Comparison of ENCODE assay signal across 16 cellular contexts in genomic region chr16:4746991-4747574, GRCh38. TPM values are rescaled to one million over a fixed set of nuclear protein-coding genes. Genes with fewer than 3 reads are reported as not detected.
DNase-seq lines count a peak whose midpoint lies in the region; ATAC-seq and TF ChIP-seq lines count a peak whose summit lies in the region.
"Had no signal": no experiment of that assay in that cellular context is flagged by ENCODE, and none has a peak within 500 bp of the region (broad histone marks: within the 10 kb centered on the region; RNA-seq: fewer than 3 reads in every experiment).

No MANE protein-coding gene starts in this region.

- peaks cover 14% of the 10 kb centered on the region for H3K4me1 ChIP-seq in GM23338 (ENCODE audit: insufficient read depth)
- H3K4me1 ChIP-seq in skeletal muscle tissue (ENCODE audit: control insufficient read depth in 3 of 3, insufficient read depth in 3 of 3, low read length in 3 of 3) = peaks cover 4 to 18% (median 5%) of the 10 kb centered on the region in 3 donors
- no peaks in the 10 kb centered on the region for H3K4me1 ChIP-seq in A673 (ENCODE audit: insufficient read depth, low read length, poor library complexity, severe bottlenecking)

- no peaks in the 10 kb centered on the region for H3K79me2 ChIP-seq in GM23338 (replicated peaks; ENCODE audit: insufficient read depth)
- H3K79me2 ChIP-seq: parathyroid adenoma had no signal

- H3K27me3 ChIP-seq in GM23338 (ENCODE audit: insufficient read depth) (no peaks in the 10 kb centered on the region), skeletal muscle tissue (ENCODE audit: control insufficient read depth in 3 of 3, insufficient read depth in 3 of 3, low read length in 3 of 3) (peaks cover 0 to 10% (median 3%) of the 10 kb centered on the region in 3 donors), A673 (replicated peaks; ENCODE audit: insufficient read depth, low read depth, low read length, poor library complexity) (no peaks in the 10 kb centered on the region)
- H3K27me3 ChIP-seq: stomach had no signal

- H3K36me3 ChIP-seq in GM23338 (ENCODE audit: insufficient read depth) (no peaks in the 10 kb centered on the region), skeletal muscle tissue (ENCODE audit: control insufficient read depth in 3 of 3, insufficient read depth in 3 of 3, low read length in 3 of 3) (peaks cover 14 to 21% (median 16%) of the 10 kb centered on the region in 3 donors), A673 (ENCODE audit: insufficient read depth, low read length, poor library complexity, severe bottlenecking) (peaks cover 14% of the 10 kb centered on the region)

- intact Hi-C loops in A673 (cut with micrococcal nuclease; ENCODE audit: unreplicated experiment) = no loop called here

- H3K4me3 Mint-ChIP-seq in GM23338 = no peak overlapping the region
- H3K4me3 Mint-ChIP-seq: activated CD4-positive, alpha-beta T cell treated with anti-CD3 and anti-CD28 coated beads for 36 hours; memory B cell; T-helper 1 cell treated with Interleukin-12 subunit alpha and Interleukin-12 subunit beta and Interleukin-4 antibody, amounts not matched to agents 30 μg/mL and 1 μg/mL, for 36 hours had no signal

- peaks cover 15% of the 10 kb centered on the region for H3K27me3 Mint-ChIP-seq in GM23338 (ENCODE audit: insufficient read depth, low read depth, poor library complexity)
- H3K27me3 Mint-ChIP-seq: activated CD4-positive, alpha-beta T cell treated with anti-CD3 and anti-CD28 coated beads for 36 hours; CD8-positive, alpha-beta memory T cell had no signal

- no peak overlapping the region for H3K4me3 ChIP-seq in GM23338
- H3K4me3 ChIP-seq in skeletal muscle tissue (ENCODE audit: low read length in 3 of 3) = no peak overlapping the region
- H3K4me3 ChIP-seq in A673 (ENCODE audit: low read depth, low read length, poor library complexity, severe bottlenecking) = no peak overlapping the region
- H3K4me3 ChIP-seq: stomach had no signal

- peaks cover 20% of the 10 kb centered on the region for H3K4me1 Mint-ChIP-seq in GM23338

- peaks cover 3% of the 10 kb centered on the region; the same call in 1 of the 2 replicates for H3F3A ChIP-seq in GM23338 (replicated peaks; ENCODE audit: low read depth)

- H3K9me3 ChIP-seq in skeletal muscle tissue (ENCODE audit: control insufficient read depth in 3 of 3, low read length in 3 of 3) (no peaks in the 10 kb centered on the region), A673 (ENCODE audit: low read depth, low read length, poor library complexity, severe bottlenecking) (no peaks in the 10 kb centered on the region)
- H3K9me3 ChIP-seq: stomach had no signal

- 0 out of 3 replicates have a peak, but pooled peaks cover 8% of the 10 kb centered on the region for H3K36me3 Mint-ChIP-seq in GM23338 (ENCODE audit: low read depth)
- H3K36me3 Mint-ChIP-seq: memory B cell had no signal

- H3K27ac Mint-ChIP-seq in GM23338 = no peak overlapping the region
- H3K27ac Mint-ChIP-seq: activated CD4-positive, alpha-beta T cell treated with anti-CD3 and anti-CD28 coated beads for 36 hours had no signal

- no TSS peak for BruUV-seq in A673 (replicated peaks; lab: Mats Ljungman, UMichigan)

- peak overlapping the region in 2 of 3 donors; percentile 4 to 28 for H3K9ac ChIP-seq in skeletal muscle tissue (ENCODE audit: low read depth in 1 of 3, low read length in 3 of 3)
- H3K9ac ChIP-seq: parathyroid adenoma had no signal

- H2AFZ ChIP-seq in GM23338 = no peak overlapping the region
- H2AFZ ChIP-seq: parathyroid adenoma had no signal

- H4K20me1 ChIP-seq in GM23338 (replicated peaks; ENCODE audit: insufficient read depth) = no peaks in the 10 kb centered on the region; the same call in 1 of the 2 replicates

- no peak overlapping the region for H3K4me2 ChIP-seq in GM23338

- TF ChIP-seq CTCF in GM23338 (conservative IDR thresholded peaks at IDR 0.05; ENCODE audit: low read depth in 2 of 2) (no peak), RWPE1 (conservative IDR thresholded peaks at IDR 0.05; ENCODE audit: low read depth) (no peak), A673 (conservative IDR thresholded peaks at IDR 0.05; ENCODE audit: low read depth, low read length) (no peak)

- no peaks in the 10 kb centered on the region for H3K9me3 Mint-ChIP-seq in GM23338
- H3K9me3 Mint-ChIP-seq: CD8-positive, alpha-beta memory T cell; memory B cell; T-helper 1 cell treated with Interleukin-12 subunit alpha and Interleukin-12 subunit beta and Interleukin-4 antibody, amounts not matched to agents 30 μg/mL and 1 μg/mL, for 36 hours had no signal

- POLR2A ChIA-PET in RWPE1 (lab: Yijun Ruan, JAX; ENCODE audit: low non-redundant PET) = no interaction called here
- POLR2A ChIA-PET in A673 (lab: Charles Lee; ENCODE audit: low non-redundant PET) = no interaction called here

- peak; percentile 5; the same call in 1 of the 3 replicates for ATAC-seq in GM23338
- ATAC-seq: activated CD4-positive, alpha-beta T cell treated with anti-CD3 and anti-CD28 coated beads for 36 hours had no signal

- no peak for DNase-seq in GM23338 (ENCODE audit: low spot score)
- DNase-seq in RWPE1 (ENCODE audit: low spot score) = no peak
- DNase-seq in fibroblast of peridontal ligament (ENCODE audit: extremely low read depth) = peak; percentile 34
- no peak for DNase-seq in DMS79 treated with DMSO at 0.1 percent for 48 hours (lab: John Stamatoyannopoulos, UW)
- DNase-seq in A673 (ENCODE audit: low spot score) = no peak
- no peak for DNase-seq in NCI-H146 (lab: John Stamatoyannopoulos, UW)
- DNase-seq: activated CD4-positive, alpha-beta T cell treated with anti-CD3 and anti-CD28 coated beads for 36 hours; stimulated activated CD4-positive, alpha-beta T cell treated with anti-CD3 and anti-CD28 coated beads, Interleukin-4, amount 100 ng/mL, for 4 hours; stomach had no signal

- H3K27ac ChIP-seq in GM23338 (ENCODE audit: low read depth) = no peak overlapping the region
- H3K27ac ChIP-seq in RWPE1 = peak overlapping the region; percentile 26
- no peak overlapping the region for H3K27ac ChIP-seq in skeletal muscle tissue (ENCODE audit: low read depth, low read length)
- H3K27ac ChIP-seq in A673 (ENCODE audit: low read depth, low read length, poor library complexity, severe bottlenecking) = no peak overlapping the region
- H3K27ac ChIP-seq: epithelial cell of prostate, parathyroid adenoma had no signal

- no peaks in the 10 kb centered on the region for H3K9me2 ChIP-seq in GM23338 (ENCODE audit: insufficient read depth)

- CTCF ChIA-PET in RWPE1 (lab: Yijun Ruan, JAX) (interaction anchor here (0.6 kb wide), 2 partner anchors 12 to 185 kb away, joined by 3 to 6 read pairs; no protein-coding TSS in a partner anchor), A673 (lab: Charles Lee) (no interaction called here)

TF ChIP-seq in GM23338, 12 proteins besides CTCF, POLR2A, EP300 and RAD21:
- TF ChIP-seq, protein P1, sequence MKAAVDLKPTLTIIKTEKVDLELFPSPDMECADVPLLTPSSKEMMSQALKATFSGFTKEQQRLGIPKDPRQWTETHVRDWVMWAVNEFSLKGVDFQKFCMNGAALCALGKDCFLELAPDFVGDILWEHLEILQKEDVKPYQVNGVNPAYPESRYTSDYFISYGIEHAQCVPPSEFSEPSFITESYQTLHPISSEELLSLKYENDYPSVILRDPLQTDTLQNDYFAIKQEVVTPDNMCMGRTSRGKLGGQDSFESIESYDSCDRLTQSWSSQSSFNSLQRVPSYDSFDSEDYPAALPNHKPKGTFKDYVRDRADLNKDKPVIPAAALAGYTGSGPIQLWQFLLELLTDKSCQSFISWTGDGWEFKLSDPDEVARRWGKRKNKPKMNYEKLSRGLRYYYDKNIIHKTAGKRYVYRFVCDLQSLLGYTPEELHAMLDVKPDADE (IDR thresholded peaks at IDR 0.05) = no peak
- TF ChIP-seq ZNF114 (CRISPR knock-in tag; IDR thresholded peaks at IDR 0.05) (no peak), POLR2AphosphoS5 (IDR thresholded peaks at IDR 0.05; ENCODE audit: low read depth) (no peak; the same call in 1 of the 2 replicates), EZH2 (IDR thresholded peaks at IDR 0.05; ENCODE audit: low read depth, unreplicated experiment) (no peak), ZNF331 (CRISPR knock-in tag; IDR thresholded peaks at IDR 0.05; ENCODE audit: low read depth) (no peak)

RNA-seq across cellular contexts. Expression of gene DNAAF8, which starts 12.7 kb away (rescaled TPM):
- total RNA-seq in GM23338 (2014; rRNA removed; shearing (Covaris generic)) = 1.3 TPM in 1 of 2 replicates, not detected in the other
- polyA plus RNA-seq in GM23338 (2016; fragmentation: Nextera tagmentation; extraction: Ambion mirVana) = 0.34 TPM in 1 of 2 replicates, not detected in the other
- total RNA-seq in skeletal muscle tissue = 0.52 TPM
- 0.15 and 0.72 TPM in 2 replicates for total RNA-seq in A673 (2021)

RNA-seq across cellular contexts. Expression of gene ANKS3, which starts 13.0 kb away (rescaled TPM):
- total RNA-seq in GM23338 (2014; rRNA removed; shearing (Covaris generic)) = 19.1 and 24.9 TPM in 2 replicates
- polyA plus RNA-seq in GM23338 (2016; fragmentation: Nextera tagmentation; extraction: Ambion mirVana) = 17.9 and 22.5 TPM in 2 replicates
- total RNA-seq in skeletal muscle tissue = 15.1 TPM
- total RNA-seq in A673 (2021) = 26.9 and 30.3 TPM in 2 replicates

RNA-seq across cellular contexts. Expression of gene ZNF500, which starts 19.9 kb away (rescaled TPM):
- total RNA-seq in GM23338 (2014; rRNA removed; shearing (Covaris generic)) = 12.1 and 15.3 TPM in 2 replicates
- polyA plus RNA-seq in GM23338 (2016; fragmentation: Nextera tagmentation; extraction: Ambion mirVana) = 5.3 and 5.8 TPM in 2 replicates
- total RNA-seq in skeletal muscle tissue = 6.8 TPM
- total RNA-seq in A673 (2021) = 16.8 and 19.1 TPM in 2 replicates

RNA-seq across cellular contexts. Expression of gene SEPTIN12, which starts 41.1 kb away (rescaled TPM):
- not detected in 2 replicates for total RNA-seq in GM23338 (2014; rRNA removed; shearing (Covaris generic))
- polyA plus RNA-seq in GM23338 (2016; fragmentation: Nextera tagmentation; extraction: Ambion mirVana) = not detected in 2 replicates
- total RNA-seq in skeletal muscle tissue = not detected
- total RNA-seq in A673 (2021) = not detected in 2 replicates
- total RNA-seq: activated CD4-positive, alpha-beta T cell treated with anti-CD3 and anti-CD28 coated beads for 36 hours; bronchial epithelial cell; CD8-positive, alpha-beta memory T cell; stomach had no signal
- polyA plus RNA-seq: CD8-positive, alpha-beta memory T cell; stomach had no signal

RNA-seq across cellular contexts. Expression of gene SMIM22, which starts 48.1 kb away (rescaled TPM):
- not detected in 2 replicates for total RNA-seq in GM23338 (2014; rRNA removed; shearing (Covaris generic))
- polyA plus RNA-seq in GM23338 (2016; fragmentation: Nextera tagmentation; extraction: Ambion mirVana) = 1.3 and 1.4 TPM in 2 replicates
- not detected for total RNA-seq in skeletal muscle tissue
- total RNA-seq in A673 (2021) = not detected in 2 replicates
- total RNA-seq: activated CD4-positive, alpha-beta T cell treated with anti-CD3 and anti-CD28 coated beads for 36 hours; CD8-positive, alpha-beta memory T cell had no signal
- polyA plus RNA-seq: CD8-positive, alpha-beta memory T cell had no signal
